Comparison of ENCODE assay signal across 1 cellular context in the genomic region with DNA sequence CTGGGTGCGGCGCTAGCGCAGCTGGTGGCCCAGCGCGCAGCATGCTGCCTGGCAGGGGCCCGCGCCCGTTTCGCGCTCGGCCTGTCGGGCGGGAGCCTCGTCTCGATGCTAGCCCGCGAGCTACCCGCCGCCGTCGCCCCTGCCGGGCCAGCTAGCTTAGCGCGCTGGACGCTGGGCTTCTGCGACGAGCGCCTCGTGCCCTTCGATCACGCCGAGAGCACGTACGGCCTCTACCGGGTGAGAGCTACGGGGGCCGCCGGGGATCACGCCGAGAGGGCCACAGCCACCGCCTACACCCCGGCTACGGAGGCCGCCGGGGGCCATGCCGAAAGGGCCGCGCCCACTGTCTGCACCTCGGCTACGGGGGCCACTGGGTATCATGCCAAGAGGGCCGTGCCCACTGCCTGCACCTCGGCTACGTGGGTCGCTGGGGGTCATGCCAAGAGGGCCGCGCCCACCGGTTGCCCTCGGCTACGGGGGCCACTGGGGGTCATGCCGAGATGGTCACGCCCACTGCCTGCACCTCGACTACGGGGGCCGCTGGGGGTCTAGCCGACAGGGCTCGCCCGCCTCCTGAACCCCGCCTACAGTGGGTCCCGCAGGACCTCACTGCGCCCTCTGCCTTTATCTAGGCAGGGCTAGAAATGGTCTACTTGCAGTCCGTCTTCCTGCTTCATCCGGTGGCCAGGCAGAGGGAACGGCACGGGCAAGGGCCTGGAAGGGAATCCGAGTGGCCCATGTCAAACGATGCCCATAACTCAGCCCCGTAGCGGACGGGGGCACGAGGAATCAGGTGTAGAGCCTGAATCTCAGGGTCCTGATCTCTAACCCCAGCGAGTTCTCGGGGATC.
A peak's percentile ranks its signal among the peaks of the same experiment; 100 is the strongest.
TF ChIP-seq lines count a peak whose summit lies in the region.

No MANE protein-coding gene starts in this region.

TF ChIP-seq in HepG2, 621 proteins besides CTCF, POLR2A, EP300 and RAD21 (continued from another document and continues in another):
- TF ChIP-seq CREBL2 (CRISPR knock-in tag; IDR thresholded peaks at IDR 0.05; ENCODE audit: borderline replicate concordance) (peak; percentile 96; the same call in 1 of the 2 replicates), IRF2 (CRISPR knock-in tag; IDR thresholded peaks at IDR 0.05) (peak; percentile 73; the same call in 1 of the 2 replicates), ISL2 (CRISPR knock-in tag; IDR thresholded peaks at IDR 0.05) (peak; percentile 62), KLF13 (CRISPR knock-in tag; IDR thresholded peaks at IDR 0.05) (no peak), SMARCC2 (IDR thresholded peaks at IDR 0.05) (no peak), TBP (CRISPR knock-in tag; IDR thresholded peaks at IDR 0.05) (peak; percentile 50; the same call in 1 of the 2 replicates), NFE2L2 (IDR thresholded peaks at IDR 0.05; ENCODE audit: low read length) (no peak), POLR2AphosphoS2 (IDR thresholded peaks at IDR 0.05; ENCODE audit: low read depth, low read length) (no peak), SNAI1 (CRISPR knock-in tag; IDR thresholded peaks at IDR 0.05; ENCODE audit: borderline replicate concordance) (no peak), TAF15 (IDR thresholded peaks at IDR 0.05; ENCODE audit: low read depth, low read length, poor library complexity, severe bottlenecking) (no peak), ZNF513 (CRISPR knock-in tag; conservative IDR thresholded peaks at IDR 0.05) (no peak), MEIS2 (CRISPR knock-in tag; IDR thresholded peaks at IDR 0.05) (no peak; the same call in 1 of the 2 replicates), IKZF1 (IDR thresholded peaks at IDR 0.05) (no peak), SP1 (IDR thresholded peaks at IDR 0.05) (0 out of 2 replicates have a peak, but pooled peaks have one; percentile 25), SP1 (CRISPR knock-in tag; IDR thresholded peaks at IDR 0.05) (peak; percentile 93), ZNF12 (CRISPR knock-in tag; IDR thresholded peaks at IDR 0.05) (no peak; the same call in 1 of the 2 replicates), ZNF503 (CRISPR knock-in tag; IDR thresholded peaks at IDR 0.05) (peak; percentile 21; the same call in 1 of the 2 replicates), ZNF414 (CRISPR knock-in tag; IDR thresholded peaks at IDR 0.05) (peak; percentile 99), TGIF2 (CRISPR knock-in tag; IDR thresholded peaks at IDR 0.05) (no peak), ZMAT5 (CRISPR knock-in tag; IDR thresholded peaks at IDR 0.05; ENCODE audit: borderline replicate concordance, low read depth) (no peak), ZNF646 (CRISPR knock-in tag; IDR thresholded peaks at IDR 0.05) (peak; percentile 20; the same call in 1 of the 2 replicates), ZNF264 (CRISPR knock-in tag; IDR thresholded peaks at IDR 0.05) (peak; percentile 70; the same call in 1 of the 2 replicates), ONECUT2 (CRISPR knock-in tag; IDR thresholded peaks at IDR 0.05) (0 out of 2 replicates have a peak, but pooled peaks have one; percentile 17), ZNF83 (CRISPR knock-in tag; IDR thresholded peaks at IDR 0.05; ENCODE audit: borderline replicate concordance) (0 out of 2 replicates have a peak, but pooled peaks have one; percentile 45), HNRNPK (IDR thresholded peaks at IDR 0.05; ENCODE audit: low read depth, low read length, poor library complexity, severe bottlenecking) (peak; percentile 35), ARID2 (CRISPR knock-in tag; IDR thresholded peaks at IDR 0.05; ENCODE audit: borderline replicate concordance) (no peak), ZNF3 (CRISPR knock-in tag; IDR thresholded peaks at IDR 0.05) (no peak), ZNF263 (CRISPR knock-in tag; IDR thresholded peaks at IDR 0.05) (peak; percentile 59; the same call in 1 of the 2 replicates), MTERF4 (CRISPR knock-in tag; IDR thresholded peaks at IDR 0.05) (peak; percentile 97; the same call in 1 of the 2 replicates), SCMH1 (CRISPR knock-in tag; IDR thresholded peaks at IDR 0.05; ENCODE audit: borderline replicate concordance) (no peak), TARDBP (CRISPR knock-in tag; IDR thresholded peaks at IDR 0.05) (no peak; the same call in 1 of the 2 replicates), ZNF644 (CRISPR knock-in tag; IDR thresholded peaks at IDR 0.05; ENCODE audit: low read depth) (no peak), PRDM4 (CRISPR knock-in tag; IDR thresholded peaks at IDR 0.05; ENCODE audit: borderline replicate concordance) (0 out of 2 replicates have a peak, but pooled peaks have one; percentile 74), ZSCAN25 (CRISPR knock-in tag; IDR thresholded peaks at IDR 0.05) (peak; percentile 60; the same call in 1 of the 2 replicates), ZMYM2 (CRISPR knock-in tag; IDR thresholded peaks at IDR 0.05) (peak; percentile 72), ZNF225 (CRISPR knock-in tag; IDR thresholded peaks at IDR 0.05) (peak; percentile 54; the same call in 1 of the 2 replicates), ZNF781 (CRISPR knock-in tag; IDR thresholded peaks at IDR 0.05; ENCODE audit: borderline replicate concordance, not compliant biosample characterization) (peak; percentile 63), ZNF652 (CRISPR knock-in tag; IDR thresholded peaks at IDR 0.05; ENCODE audit: borderline replicate concordance, low read depth) (0 out of 2 replicates have a peak, but pooled peaks have one; percentile 33), SAP130 (CRISPR knock-in tag; IDR thresholded peaks at IDR 0.05; ENCODE audit: low read depth) (peak; percentile 79)
- TF ChIP-seq, protein P1, sequence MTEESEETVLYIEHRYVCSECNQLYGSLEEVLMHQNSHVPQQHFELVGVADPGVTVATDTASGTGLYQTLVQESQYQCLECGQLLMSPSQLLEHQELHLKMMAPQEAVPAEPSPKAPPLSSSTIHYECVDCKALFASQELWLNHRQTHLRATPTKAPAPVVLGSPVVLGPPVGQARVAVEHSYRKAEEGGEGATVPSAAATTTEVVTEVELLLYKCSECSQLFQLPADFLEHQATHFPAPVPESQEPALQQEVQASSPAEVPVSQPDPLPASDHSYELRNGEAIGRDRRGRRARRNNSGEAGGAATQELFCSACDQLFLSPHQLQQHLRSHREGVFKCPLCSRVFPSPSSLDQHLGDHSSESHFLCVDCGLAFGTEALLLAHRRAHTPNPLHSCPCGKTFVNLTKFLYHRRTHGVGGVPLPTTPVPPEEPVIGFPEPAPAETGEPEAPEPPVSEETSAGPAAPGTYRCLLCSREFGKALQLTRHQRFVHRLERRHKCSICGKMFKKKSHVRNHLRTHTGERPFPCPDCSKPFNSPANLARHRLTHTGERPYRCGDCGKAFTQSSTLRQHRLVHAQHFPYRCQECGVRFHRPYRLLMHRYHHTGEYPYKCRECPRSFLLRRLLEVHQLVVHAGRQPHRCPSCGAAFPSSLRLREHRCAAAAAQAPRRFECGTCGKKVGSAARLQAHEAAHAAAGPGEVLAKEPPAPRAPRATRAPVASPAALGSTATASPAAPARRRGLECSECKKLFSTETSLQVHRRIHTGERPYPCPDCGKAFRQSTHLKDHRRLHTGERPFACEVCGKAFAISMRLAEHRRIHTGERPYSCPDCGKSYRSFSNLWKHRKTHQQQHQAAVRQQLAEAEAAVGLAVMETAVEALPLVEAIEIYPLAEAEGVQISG (CRISPR knock-in tag; IDR thresholded peaks at IDR 0.05): peak; percentile 84
